11 cellular contexts compared by ENCODE assay signal in genomic region chr7:121084748-121085336, GRCh38.
A peak's percentile ranks its signal among the peaks of the same experiment; 100 is the strongest.
DNase-seq lines count a peak whose midpoint lies in the region; TF ChIP-seq lines count a peak whose summit lies in the region.
"Had no signal": no experiment of that assay in that cellular context is flagged by ENCODE, and none has a peak within 500 bp of the region (broad histone marks: within the 10 kb centered on the region; RNA-seq: fewer than 3 reads in every experiment).

No MANE protein-coding gene starts in this region.

- no peak overlapping the region for H3K4me3 Mint-ChIP-seq in Caco-2 (ENCODE audit: unreplicated experiment)

- in situ Hi-C loops in astrocyte of the spinal cord (cut with HindIII; ENCODE audit: low sequenced_read_pairs) = no loop called here
- in situ Hi-C loops in transverse colon (cut with MboI; ENCODE audit: low pct_ligation_motif_present in 1 of 4, low pct_unique_long_range_greater_than_20kb in 1 of 4, low sequenced_read_pairs in 3 of 4) = loop anchor here in 3 of 4 donors (25.0 kb wide), 2 partner anchors 98 to 273 kb away; partner anchors contain the start of gene CPED1 (in 1 of the 3)

- no peaks in the 10 kb centered on the region for H3K9me3 ChIP-seq in transverse colon
- H3K9me3 ChIP-seq in Caco-2 = no peaks in the 10 kb centered on the region
- H3K9me3 ChIP-seq: pancreas had no signal

- no peak overlapping the region for H3K4me3 ChIP-seq in astrocyte of the spinal cord (ENCODE audit: low read depth, low read length)
- no peak overlapping the region for H3K4me3 ChIP-seq in transverse colon
- no peak overlapping the region for H3K4me3 ChIP-seq in Caco-2 (ENCODE audit: low read depth, low read length)
- H3K4me3 ChIP-seq: pancreas had no signal

- H3K36me3 Mint-ChIP-seq in Caco-2 (ENCODE audit: insufficient read depth, unreplicated experiment) = no peaks in the 10 kb centered on the region

- BruUV-seq in Caco-2 (replicated peaks; lab: Mats Ljungman, UMichigan) = no TSS peak

- DNase-seq in HT1080 (ENCODE audit: low read depth) (peak; percentile 95), astrocyte of the spinal cord (ENCODE audit: low read depth, low spot score) (peak; percentile 91), hepatic stellate cell (ENCODE audit: low spot score) (peak; percentile 22), transverse colon (no peak), Caco-2 (no peak), Ammon's horn (ENCODE audit: low spot score) (no peak)
- no peak for DNase-seq in stimulated activated naive CD4-positive, alpha-beta T cell (lab: John Stamatoyannopoulos, UW)
- DNase-seq: activated gamma-delta T cell; NCI-H2171 treated with DMSO at 0.1 percent for 48 hours; stimulated activated CD8-positive, alpha-beta memory T cell treated with anti-CD3 and anti-CD28 coated beads, Interleukin-4, amount 100 ng/mL, for 48 hours had no signal

- H3K4me1 Mint-ChIP-seq in Caco-2 (ENCODE audit: low read depth, unreplicated experiment) = peaks cover 7% of the 10 kb centered on the region

- intact Hi-C loops in transverse colon (cut with DNase I; ENCODE audit: low total_unique reads) (no loop called here), Caco-2 (cut with micrococcal nuclease; ENCODE audit: unreplicated experiment) (no loop called here)

- H3K4me1 ChIP-seq in transverse colon = peaks cover 0 to 5% (median 1%) of the 10 kb centered on the region in 4 donors
- peaks cover 5% of the 10 kb centered on the region; the same call in 1 of the 2 replicates for H3K4me1 ChIP-seq in Caco-2
- H3K4me1 ChIP-seq: pancreas had no signal

- no peak for TF ChIP-seq EP300 in transverse colon (IDR thresholded peaks at IDR 0.05; ENCODE audit: low read depth)

- no peaks in the 10 kb centered on the region for H3K27me3 ChIP-seq in transverse colon
- no peaks in the 10 kb centered on the region for H3K27me3 ChIP-seq in Caco-2 (replicated peaks; ENCODE audit: control insufficient read depth, insufficient read depth, low read length)
- H3K27me3 ChIP-seq: pancreas had no signal

- no peaks in the 10 kb centered on the region for H3K27me3 Mint-ChIP-seq in Caco-2 (ENCODE audit: insufficient read depth, unreplicated experiment)

- POLR2A ChIA-PET in Caco-2 (lab: Charles Lee) = no interaction called here

- no peak overlapping the region for H3K27ac Mint-ChIP-seq in Caco-2 (ENCODE audit: unreplicated experiment)

- WGBS in transverse colon (ENCODE audit: low coverage in 1 of 2), 2 donors = 53 to 69% methylated on average over 3 to 5 of the region's 5 CpGs

- H3K36me3 ChIP-seq in transverse colon (no peaks in the 10 kb centered on the region), Caco-2 (ENCODE audit: control insufficient read depth, insufficient read depth, low read length) (no peaks in the 10 kb centered on the region)
- H3K36me3 ChIP-seq: pancreas had no signal

- H3K9me3 Mint-ChIP-seq in Caco-2 (ENCODE audit: unreplicated experiment) = no peaks in the 10 kb centered on the region

- TF ChIP-seq POLR2A in transverse colon (IDR thresholded peaks at IDR 0.05) = no peak

- CTCF ChIA-PET in Caco-2 (lab: Charles Lee) = no interaction called here

- H3K27ac ChIP-seq in transverse colon = peak overlapping the region; percentile 43 to 78 (median 60)
- H3K27ac ChIP-seq: pancreas had no signal

- TF ChIP-seq CTCF in astrocyte of the spinal cord (IDR thresholded peaks at IDR 0.05; ENCODE audit: low read depth, low read length) (no peak), transverse colon (IDR thresholded peaks at IDR 0.05) (no peak), Caco-2 (IDR thresholded peaks at IDR 0.05; ENCODE audit: insufficient read depth in 1 of 2, low read depth in 1 of 2, low read length in 1 of 2, severe bottlenecking in 1 of 2, unreplicated experiment in 1 of 2) (no peak)

Comparison
In these comparisons a context has a peak if more than half of its experiments do, and no peak if none do; other contexts are left out.
1. DNase-seq: peak in HT1080 (single experiment), astrocyte of the spinal cord (single experiment) and hepatic stellate cell (single experiment); none in transverse colon (single experiment), stimulated activated naive CD4-positive, alpha-beta T cell (0 of 6), Caco-2 (0 of 2) and Ammon's horn (single experiment).